25 cellular contexts compared by ENCODE assay signal in genomic region chr3:129425213-129425612, GRCh38. TPM values are rescaled to one million over a fixed set of nuclear protein-coding genes. Genes with fewer than 3 reads are reported as not detected.
A peak's percentile ranks its signal among the peaks of the same experiment; 100 is the strongest.
DNase-seq lines count a peak whose midpoint lies in the region; ATAC-seq and TF ChIP-seq lines count a peak whose summit lies in the region.
"Had no signal": no experiment of that assay in that cellular context is flagged by ENCODE, and none has a peak within 500 bp of the region (broad histone marks: within the 10 kb centered on the region; RNA-seq: fewer than 3 reads in every experiment).

No MANE protein-coding gene starts in this region.

- DNase-seq in mammary epithelial cell (no peak), MCF 10A (ENCODE audit: unreplicated experiment) (no peak), NT2/D1 (ENCODE audit: low read depth, low spot score) (peak; percentile 39), heart left ventricle (no peak), trophoblast cell (no peak)
- no peak for DNase-seq in stimulated activated naive CD8-positive, alpha-beta T cell treated with anti-CD3 and anti-CD28 coated beads, Interleukin-15, amount 100 ng/mL, for 72 hours
- DNase-seq: activated CD4-positive, alpha-beta T cell treated with anti-CD3 and anti-CD28 coated beads, Interleukin-2, amount 50 U/mL, for 48 hours; activated effector memory CD4-positive, alpha-beta T cell treated with anti-CD3 and anti-CD28 coated beads, Interleukin-2, amount 50 U/mL, for 16 hours; COR-L47; HCEC 1CT; heart right ventricle; immature natural killer cell; left ventricle myocardium inferior; NCI-H146; NCI-H510A; NK-92 treated with Interleukin-12 subunit alpha and Interleukin-12 subunit beta, amount 100 ng/mL, for 24 hours; Peyer's patch; SIG-M5; stimulated activated CD8-positive, alpha-beta memory T cell treated with anti-CD3 and anti-CD28 coated beads, Interleukin-4, amount 100 ng/mL, for 48 hours; T-cell had no signal

- no peak overlapping the region for H4K8ac ChIP-seq in trophoblast cell (ENCODE audit: low read depth, low read length)

- no peak overlapping the region for H2BK12ac ChIP-seq in trophoblast cell (ENCODE audit: low read length)

- no peak overlapping the region for H2BK5ac ChIP-seq in trophoblast cell (ENCODE audit: low read depth, low read length, poor library complexity)

- H4K12ac ChIP-seq in trophoblast cell (ENCODE audit: low read depth, low read length), result no peak overlapping the region

- H4K20me1 ChIP-seq in mammary epithelial cell (ENCODE audit: insufficient read depth, low read length), result no peaks in the 10 kb centered on the region

- H3K4me3 ChIP-seq in mammary epithelial cell (replicated peaks in 1 of 3; ENCODE audit: insufficient read depth in 1 of 3, low read depth in 2 of 3, low read length in 3 of 3) (no peak overlapping the region), NT2/D1 (ENCODE audit: insufficient read length, low read depth) (no peak overlapping the region), iPS-20b (ENCODE audit: low read length) (peak overlapping the region; percentile 8; the same call in 1 of the 2 replicates), heart left ventricle (no peak overlapping the region), trophoblast cell (ENCODE audit: low read depth, low read length) (no peak overlapping the region)
- H3K4me3 ChIP-seq: heart right ventricle, left ventricle myocardium inferior, Peyer's patch had no signal

- no peak overlapping the region for H3K4me3 Mint-ChIP-seq in MCF 10A (ENCODE audit: unreplicated experiment)
- no peak overlapping the region for H3K4me3 Mint-ChIP-seq in stimulated activated naive CD8-positive, alpha-beta T cell treated with anti-CD3 and anti-CD28 coated beads, Interleukin-15, amount 100 ng/mL, for 72 hours
- H3K4me3 Mint-ChIP-seq: brain, immature natural killer cell, nephron, T-cell had no signal

- no peak overlapping the region for H4K91ac ChIP-seq in trophoblast cell (ENCODE audit: low read depth, low read length)

- H3K9ac ChIP-seq in mammary epithelial cell (ENCODE audit: insufficient read depth, low read length), result no peak overlapping the region
- peak overlapping the region; percentile 51 for H3K9ac ChIP-seq in NT2/D1 (ENCODE audit: insufficient read length, low read depth)
- peak overlapping the region; percentile 1; the same call in 1 of the 2 replicates for H3K9ac ChIP-seq in iPS-20b (ENCODE audit: low read depth, low read length)
- no peak overlapping the region for H3K9ac ChIP-seq in trophoblast cell (ENCODE audit: low read length)

- no peak overlapping the region for H2BK120ac ChIP-seq in trophoblast cell (ENCODE audit: insufficient read depth, low read length, poor library complexity)

- no peak overlapping the region for H3K27ac Mint-ChIP-seq in MCF 10A (ENCODE audit: low read depth, unreplicated experiment)
- H3K27ac Mint-ChIP-seq in stimulated activated naive CD8-positive, alpha-beta T cell treated with anti-CD3 and anti-CD28 coated beads, Interleukin-15, amount 100 ng/mL, for 72 hours, result peak overlapping the region; percentile 35 to 36
- H3K27ac Mint-ChIP-seq: immature natural killer cell, nephron, T-cell had no signal

- H3K79me2 ChIP-seq in mammary epithelial cell (ENCODE audit: insufficient read depth, low read length) (no peaks in the 10 kb centered on the region), trophoblast cell (ENCODE audit: control insufficient read depth, insufficient read depth, low read length, poor library complexity) (no peaks in the 10 kb centered on the region)

- TF ChIP-seq CTCF in mammary epithelial cell (conservative IDR thresholded peaks at IDR 0.05 in 1 of 2, IDR thresholded peaks at IDR 0.05 in 1 of 2; ENCODE audit: extremely low read depth in 1 of 2, insufficient read depth in 1 of 2, low read depth in 1 of 2, low read length in 2 of 2) (no peak), MCF 10A (IDR thresholded peaks at IDR 0.05; ENCODE audit: unreplicated experiment) (no peak), heart left ventricle (IDR thresholded peaks at IDR 0.05) (no peak)

- no peak for TF ChIP-seq POLR2A in heart left ventricle (IDR thresholded peaks at IDR 0.05)

- H3K4me2 ChIP-seq in mammary epithelial cell (ENCODE audit: insufficient read depth, low read depth, low read length) (peak overlapping the region; percentile 3), trophoblast cell (ENCODE audit: low read length) (no peak overlapping the region)

- H3K9me3 Mint-ChIP-seq in MCF 10A (ENCODE audit: unreplicated experiment), result no peaks in the 10 kb centered on the region
- H3K9me3 Mint-ChIP-seq in stimulated activated naive CD8-positive, alpha-beta T cell treated with anti-CD3 and anti-CD28 coated beads, Interleukin-15, amount 100 ng/mL, for 72 hours, result no peaks in the 10 kb centered on the region
- H3K9me3 Mint-ChIP-seq: immature natural killer cell, nephron, T-cell had no signal

- H3K18ac ChIP-seq in trophoblast cell (ENCODE audit: low read length), result no peak overlapping the region

- peaks cover 3% of the 10 kb centered on the region for H3K79me1 ChIP-seq in trophoblast cell (ENCODE audit: low read length)

- H3K9me3 ChIP-seq in mammary epithelial cell (replicated peaks; ENCODE audit: insufficient read depth, low read length) (no peaks in the 10 kb centered on the region), NT2/D1 (ENCODE audit: insufficient read depth, low read length) (peaks cover 3% of the 10 kb centered on the region; the same call in 1 of the 2 replicates), iPS-20b (ENCODE audit: insufficient read depth, low read depth, low read length) (no peaks in the 10 kb centered on the region), heart left ventricle (peaks cover 0 to 3% (median 0%) of the 10 kb centered on the region in 12 donors), trophoblast cell (ENCODE audit: insufficient read depth, low read depth, low read length) (no peaks in the 10 kb centered on the region)
- H3K9me3 ChIP-seq: heart right ventricle, left ventricle myocardium inferior, Peyer's patch had no signal

- no peaks in the 10 kb centered on the region for H3K27me3 Mint-ChIP-seq in MCF 10A (ENCODE audit: insufficient read depth, unreplicated experiment)
- peaks cover 18% of the 10 kb centered on the region for H3K27me3 Mint-ChIP-seq in stimulated activated naive CD8-positive, alpha-beta T cell treated with anti-CD3 and anti-CD28 coated beads, Interleukin-15, amount 100 ng/mL, for 72 hours
- H3K27me3 Mint-ChIP-seq: IgD-negative memory B cell, T-cell had no signal

- POLR2A ChIA-PET in MCF 10A (lab: Yijun Ruan, JAX), result no interaction called here

- H3K27ac ChIP-seq in mammary epithelial cell (ENCODE audit: insufficient read depth, low read depth, low read length) (peak overlapping the region; percentile 31), iPS-20b (ENCODE audit: low read length) (no peak overlapping the region), heart left ventricle (no peak overlapping the region), trophoblast cell (ENCODE audit: low read depth, low read length) (no peak overlapping the region)
- H3K27ac ChIP-seq: heart right ventricle, left ventricle myocardium inferior, Peyer's patch had no signal

- dilution Hi-C loops in mammary epithelial cell (cut with HindIII; ENCODE audit: low sequenced_read_pairs), result no loop called here

- no peak overlapping the region for H3K4ac ChIP-seq in trophoblast cell (ENCODE audit: low read depth, low read length)

- H3K36me3 Mint-ChIP-seq in MCF 10A (ENCODE audit: insufficient read depth, unreplicated experiment), result peaks cover 1% of the 10 kb centered on the region
- H3K36me3 Mint-ChIP-seq: brain had no signal

- no peak overlapping the region for H3K14ac ChIP-seq in trophoblast cell (ENCODE audit: low read length)

- peaks cover 28% of the 10 kb centered on the region for H3K4me1 ChIP-seq in mammary epithelial cell (ENCODE audit: insufficient read depth, low read length)
- H3K4me1 ChIP-seq in NT2/D1 (ENCODE audit: insufficient read depth, insufficient read length), result peaks cover 12% of the 10 kb centered on the region
- H3K4me1 ChIP-seq in iPS-20b (ENCODE audit: insufficient read depth, low read length), result peaks cover 29% of the 10 kb centered on the region; the same call in 1 of the 2 replicates
- H3K4me1 ChIP-seq in heart left ventricle, result peaks cover 0 to 26% (median 11%) of the 10 kb centered on the region in 12 donors
- H3K4me1 ChIP-seq in trophoblast cell (ENCODE audit: control insufficient read depth in 1 of 2, insufficient read depth in 2 of 2, low read length in 2 of 2), result peaks cover 4% of the 10 kb centered on the region in 2 experiments

- intact Hi-C loops in mammary epithelial cell (cut with micrococcal nuclease), result no loop called here
- intact Hi-C loops in MCF 10A (cut with micrococcal nuclease), result no loop called here
- intact Hi-C loops in heart left ventricle (cut with DNase I), result no loop called here

- H2AK5ac ChIP-seq in trophoblast cell (ENCODE audit: low read length), result no peak overlapping the region

- WGBS in mammary epithelial cell (ENCODE audit: low coverage, missing lambda C conversion rate), result 80% methylated on average over 3 of the region's 3 CpGs
- WGBS in heart left ventricle, 4 donors, result 80 to 89% (median 86%) methylated on average over 3 of the region's 3 CpGs
- no CpG with 5 or more reads among the region's 3 CpGs for WGBS in trophoblast cell (ENCODE audit: extremely low coverage, insufficient coverage, insufficient read length)

- CTCF ChIA-PET in mammary epithelial cell (lab: Charles Lee; ENCODE audit: low non-redundant PET) (no interaction called here), MCF 10A (lab: Yijun Ruan, JAX) (interaction anchor here (1.3 kb wide), 1 partner anchor 25 kb away, joined by 3 read pairs; no protein-coding TSS in a partner anchor)

- H3K23ac ChIP-seq in trophoblast cell (ENCODE audit: low read length), result no peak overlapping the region

- H2AFZ ChIP-seq in mammary epithelial cell (ENCODE audit: low read depth, low read length), result no peak overlapping the region
- H2AFZ ChIP-seq in trophoblast cell (ENCODE audit: insufficient read depth, low read length, poor library complexity), result no peak overlapping the region

- H3K4me1 Mint-ChIP-seq in MCF 10A (ENCODE audit: insufficient read depth, unreplicated experiment), result peaks cover 14% of the 10 kb centered on the region
- peaks cover 43% of the 10 kb centered on the region for H3K4me1 Mint-ChIP-seq in stimulated activated naive CD8-positive, alpha-beta T cell treated with anti-CD3 and anti-CD28 coated beads, Interleukin-15, amount 100 ng/mL, for 72 hours

- no peaks in the 10 kb centered on the region for H3K36me3 ChIP-seq in mammary epithelial cell (ENCODE audit: insufficient read depth, low read length)
- peaks cover 8% of the 10 kb centered on the region for H3K36me3 ChIP-seq in NT2/D1 (ENCODE audit: insufficient read depth, insufficient read length, low read length)
- H3K36me3 ChIP-seq in iPS-20b (ENCODE audit: insufficient read depth, low read depth, low read length), result no peaks in the 10 kb centered on the region; the same call in 1 of the 2 replicates
- peaks cover 0 to 10% (median 1%) of the 10 kb centered on the region in 9 donors for H3K36me3 ChIP-seq in heart left ventricle
- no peaks in the 10 kb centered on the region for H3K36me3 ChIP-seq in trophoblast cell (ENCODE audit: control insufficient read depth in 1 of 2, insufficient read depth in 2 of 2, low read length in 2 of 2)

- in situ Hi-C loops in mammary epithelial cell (cut with MboI; ENCODE audit: low sequenced_read_pairs in 2 of 2), result no loop called here

- H3K27me3 ChIP-seq in mammary epithelial cell (ENCODE audit: insufficient read depth, low read length), result no peaks in the 10 kb centered on the region
- peaks cover 14% of the 10 kb centered on the region for H3K27me3 ChIP-seq in NT2/D1 (ENCODE audit: insufficient read depth, insufficient read length)
- H3K27me3 ChIP-seq in iPS-20b (ENCODE audit: insufficient read depth, low read length), result peaks cover 14% of the 10 kb centered on the region
- no peaks in the 10 kb centered on the region for H3K27me3 ChIP-seq in heart left ventricle
- no peaks in the 10 kb centered on the region for H3K27me3 ChIP-seq in trophoblast cell (ENCODE audit: insufficient read depth, low read length)
- H3K27me3 ChIP-seq: heart right ventricle, Peyer's patch had no signal

- ATAC-seq in stimulated activated naive CD8-positive, alpha-beta T cell treated with anti-CD3 and anti-CD28 coated beads, Interleukin-15, amount 100 ng/mL, for 72 hours, result no peak
- ATAC-seq in HG03460 (IDR thresholded peaks at IDR 0.05; ENCODE audit: unreplicated experiment) (no peak), heart left ventricle (no peak)
- ATAC-seq: heart right ventricle, T-cell had no signal

- BruUV-seq in mammary epithelial cell (replicated peaks; lab: Mats Ljungman, UMichigan) (no TSS peak), MCF 10A (replicated peaks; lab: Mats Ljungman, UMichigan) (no TSS peak)

RNA-seq across cellular contexts. Expression of gene EFCAB12, which starts 3.2 kb away (rescaled TPM):
- under 1 TPM; under 0.01 to 0.99 TPM for total RNA-seq in mammary epithelial cell
- 0.23 TPM for polyA plus RNA-seq in mammary epithelial cell
- not detected for polyA minus RNA-seq in mammary epithelial cell
- total RNA-seq in MCF 10A (2022), result 0.22 TPM in 1 of 2 replicates, not detected in the other
- under 1 TPM in 4 of 9 donors, not detected in 5; 0.09 to 0.20 (median 0.14) TPM for total RNA-seq in heart left ventricle
- under 1 TPM; 0.07 to 0.11 TPM for polyA plus RNA-seq in heart left ventricle
- polyA plus RNA-seq in trophoblast cell (2013), result 0.31 and 0.39 TPM in 2 replicates
- total RNA-seq: left ventricle myocardium inferior had no signal

RNA-seq across cellular contexts. Expression of gene MBD4, which starts 14.5 kb away (rescaled TPM):
- total RNA-seq in mammary epithelial cell (10 to 100 TPM; 35.0 to 35.8 TPM), MCF 10A (2022) (30.6 and 35.8 TPM in 2 replicates), heart left ventricle (10 to 100 TPM; 13.0 to 26.7 (median 20.6) TPM)
- polyA plus RNA-seq in mammary epithelial cell (20.6 TPM), heart left ventricle (10 to 100 TPM; 10.8 to 42.3 TPM)
- 35.2 TPM for polyA minus RNA-seq in mammary epithelial cell
- polyA plus RNA-seq in trophoblast cell (2013), result 41.3 and 44.5 TPM in 2 replicates

RNA-seq across cellular contexts. Expression of gene IFT122, which starts 14.8 kb away (rescaled TPM):
- 10 to 100 TPM; 14.7 to 17.2 TPM for total RNA-seq in mammary epithelial cell
- 11.9 TPM for polyA plus RNA-seq in mammary epithelial cell
- polyA minus RNA-seq in mammary epithelial cell, result 71.8 TPM
- 18.7 and 21.0 TPM in 2 replicates for total RNA-seq in MCF 10A (2022)
- 10 to 100 TPM; 13.1 to 34.2 (median 16.6) TPM for total RNA-seq in heart left ventricle
- polyA plus RNA-seq in heart left ventricle, result 10 to 100 TPM in 1 of 2 donors, 1 to 10 TPM in 1; 7.2 to 25.2 TPM
- polyA plus RNA-seq in trophoblast cell (2013), result 31.1 and 31.8 TPM in 2 replicates

Comparison
In these comparisons a context has a peak if more than half of its experiments do, and no peak if none do; other contexts are left out.
1. H3K9ac ChIP-seq: peak in NT2/D1 (single experiment) and iPS-20b (single experiment); none in mammary epithelial cell (single experiment) and trophoblast cell (single experiment).